23 cellular contexts compared by ENCODE assay signal in genomic region chr3:11653298-11654055, GRCh38. TPM values are rescaled to one million over a fixed set of nuclear protein-coding genes. Genes with fewer than 3 reads are reported as not detected.
DNase-seq lines count a peak whose midpoint lies in the region; ATAC-seq, FAIRE-seq and TF ChIP-seq lines count a peak whose summit lies in the region.
"Had no signal": no experiment of that assay in that cellular context is flagged by ENCODE, and none has a peak within 500 bp of the region (broad histone marks: within the 10 kb centered on the region; RNA-seq: fewer than 3 reads in every experiment).

No MANE protein-coding gene starts in this region.

- FAIRE-seq in bronchial epithelial cell (lab: Jason Lieb, UNC) (peak; percentile 28), HepG2 (lab: Jason Lieb, UNC) (no peak)

- H4K20me1 ChIP-seq in HepG2 (ENCODE audit: insufficient read depth, low read length): no peaks in the 10 kb centered on the region; the same call in 1 of the 2 replicates

- TF ChIP-seq POLR2A in HepG2 (IDR thresholded peaks at IDR 0.05; ENCODE audit: insufficient read depth in 1 of 2, low read depth in 2 of 2, low read length in 2 of 2): no peak

- in situ Hi-C loops in HepG2 (cut with HindIII; ENCODE audit: extremely low pct_ligation_motif_present, low pct_unique_long_range_greater_than_20kb): loop anchor here (5.0 to 10.0 kb wide), 2 partner anchors 271 to 419 kb away; no protein-coding TSS in a partner anchor

- H2AFZ ChIP-seq in HepG2 (ENCODE audit: low read length): no peak overlapping the region
- H2AFZ ChIP-seq: parathyroid adenoma had no signal

- intact Hi-C loops in left ventricle myocardium superior (cut with micrococcal nuclease): loop anchor here (5.0 to 10.0 kb wide), 2 partner anchors 151 to 276 kb away; no protein-coding TSS in a partner anchor
- intact Hi-C loops in cardiac septum (cut with DNase I): loop anchor here (2.0 to 10.0 kb wide), 5 partner anchors 64 to 589 kb away; no protein-coding TSS in a partner anchor
- intact Hi-C loops in HepG2 (cut with micrococcal nuclease; ENCODE audit: unreplicated experiment): loop anchor here (2.0 to 5.0 kb wide), 2 partner anchors 273 to 416 kb away; no protein-coding TSS in a partner anchor

- H3K36me3 Mint-ChIP-seq in activated T-cell treated with anti-CD3 and anti-CD28 coated beads, Interleukin-2, amount 50 U/mL, for 4 hours (ENCODE audit: insufficient read depth): no peaks in the 10 kb centered on the region
- H3K36me3 Mint-ChIP-seq: activated CD8-positive, alpha-beta memory T cell treated with anti-CD3 and anti-CD28 coated beads, Interleukin-2, amount 10 ng/mL, durations not matched to agents 7 days and 5 days had no signal

- H3K27ac ChIP-seq in HepG2 (ENCODE audit: extremely low read length, insufficient read depth, low read length): no peak overlapping the region
- H3K27ac ChIP-seq: gastroesophageal sphincter, parathyroid adenoma, tibial artery had no signal

- H3K4me3 Mint-ChIP-seq in activated T-cell treated with anti-CD3 and anti-CD28 coated beads, Interleukin-2, amount 50 U/mL, for 4 hours: no peak overlapping the region
- H3K4me3 Mint-ChIP-seq: activated CD8-positive, alpha-beta memory T cell treated with anti-CD3 and anti-CD28 coated beads, Interleukin-2, amount 10 ng/mL, durations not matched to agents 7 days and 5 days; effector memory CD8-positive, alpha-beta T cell had no signal

- H3K9ac ChIP-seq in HepG2 (ENCODE audit: insufficient read depth, low read depth, low read length): no peak overlapping the region
- H3K9ac ChIP-seq: parathyroid adenoma had no signal

- no peaks in the 10 kb centered on the region for H3K9me3 ChIP-seq in HepG2 (ENCODE audit: low read length)
- H3K9me3 ChIP-seq: gastroesophageal sphincter, tibial artery had no signal

- H3K27me3 Mint-ChIP-seq in activated T-cell treated with anti-CD3 and anti-CD28 coated beads, Interleukin-2, amount 50 U/mL, for 4 hours (ENCODE audit: low read depth): no peaks in the 10 kb centered on the region
- H3K27me3 Mint-ChIP-seq: activated CD8-positive, alpha-beta memory T cell treated with anti-CD3 and anti-CD28 coated beads, Interleukin-2, amount 10 ng/mL, durations not matched to agents 7 days and 5 days; effector memory CD8-positive, alpha-beta T cell had no signal

- no peak for TF ChIP-seq EP300 in HepG2 (IDR thresholded peaks at IDR 0.05; ENCODE audit: low read depth in 2 of 2, low read length in 2 of 2)
- TF ChIP-seq EP300 in HepG2 (CRISPR knock-in tag; IDR thresholded peaks at IDR 0.05; ENCODE audit: borderline replicate concordance): no peak

- H3K9me3 Mint-ChIP-seq in activated T-cell treated with anti-CD3 and anti-CD28 coated beads, Interleukin-2, amount 50 U/mL, for 4 hours: no peaks in the 10 kb centered on the region
- H3K9me3 Mint-ChIP-seq: effector memory CD8-positive, alpha-beta T cell had no signal

- no peaks in the 10 kb centered on the region for H3K79me2 ChIP-seq in HepG2 (ENCODE audit: insufficient read depth, low read length)

- H3K4me1 ChIP-seq in HepG2 (ENCODE audit: insufficient read depth, low read length): peaks cover 14% of the 10 kb centered on the region
- H3K4me1 ChIP-seq: parathyroid adenoma had no signal

- H3K4me3 ChIP-seq in bronchial epithelial cell (ENCODE audit: low read depth, low read length) (no peak overlapping the region), HepG2 (replicated peaks in 1 of 3; ENCODE audit: insufficient read depth in 1 of 3, low read depth in 2 of 3, low read length in 3 of 3) (no peak overlapping the region)
- H3K4me3 ChIP-seq: gastroesophageal sphincter, smooth muscle cell, tibial artery had no signal

- TF ChIP-seq RAD21 in HepG2 (CRISPR knock-in tag; IDR thresholded peaks at IDR 0.05): no peak

- ATAC-seq in left ventricle myocardium superior: peak; percentile 26
- peak; percentile 79 for ATAC-seq in HepG2
- no peak for ATAC-seq in activated T-cell treated with anti-CD3 and anti-CD28 coated beads, Interleukin-2, amount 50 U/mL, for 4 hours
- ATAC-seq: activated CD4-positive, CD25-positive, alpha-beta regulatory T cell treated with anti-CD3 and anti-CD28 coated beads, Interleukin-2, amount 50 U/mL, for 24 hours; activated CD8-positive, alpha-beta memory T cell treated with anti-CD3 and anti-CD28 coated beads, Interleukin-2, amount 10 ng/mL, durations not matched to agents 7 days and 5 days; effector memory CD8-positive, alpha-beta T cell; gastroesophageal sphincter had no signal

- H3K4me1 Mint-ChIP-seq in activated T-cell treated with anti-CD3 and anti-CD28 coated beads, Interleukin-2, amount 50 U/mL, for 4 hours (ENCODE audit: low read depth): peaks cover 2% of the 10 kb centered on the region

- no peak overlapping the region for H3K4me2 ChIP-seq in HepG2 (ENCODE audit: low read depth, low read length)
- H3K4me2 ChIP-seq: smooth muscle cell had no signal

- CTCF ChIA-PET in HepG2 (lab: Yijun Ruan, JAX; ENCODE audit: low intra/inter-chr PET ratio, low total read pairs): interaction anchor here (2.1 kb wide), 1 partner anchor 148 kb away, joined by 6 read pairs; no protein-coding TSS in a partner anchor

- DNase-seq in left ventricle myocardium superior: no peak
- no peak for DNase-seq in cardiac septum (ENCODE audit: low spot score)
- peak; percentile 53 for DNase-seq in bronchial epithelial cell (ENCODE audit: low read depth)
- peak; percentile 57 for DNase-seq in HepG2 (ENCODE audit: low spot score)
- DNase-seq in NCI-H2107 treated with DMSO at 0.1 percent for 48 hours (lab: John Stamatoyannopoulos, UW; ENCODE audit: unreplicated experiment): no peak
- no peak for DNase-seq in NCI-H1417 (lab: John Stamatoyannopoulos, UW)
- no peak for DNase-seq in activated CD4-positive, CD25-positive, alpha-beta regulatory T cell treated with anti-CD3 and anti-CD28 coated beads, Interleukin-2, amount 50 U/mL, for 72 hours
- no peak for DNase-seq in activated T-cell treated with anti-CD3 and anti-CD28 coated beads, Interleukin-2, amount 50 U/mL, for 4 hours
- DNase-seq: 8988T; activated CD8-positive, alpha-beta memory T cell treated with anti-CD3 and anti-CD28 coated beads, Interleukin-2, amount 10 ng/mL, durations not matched to agents 7 days and 5 days; activated effector memory CD4-positive, alpha-beta T cell treated with Interleukin-2 at 50 U/mL for 16 hours; amygdala; C1 segment of cervical spinal cord; cerebellar nuclear complex; effector memory CD8-positive, alpha-beta T cell; NCI-H2029 treated with DMSO at 0.1 percent for 48 hours; NCI-H526; OCI-M1; tibial artery had no signal

- POLR2A ChIA-PET in HepG2 (lab: Yijun Ruan, JAX): no interaction called here

- no peaks in the 10 kb centered on the region for H3K36me3 ChIP-seq in bronchial epithelial cell (ENCODE audit: control insufficient read depth, insufficient read depth, low read length)
- H3K36me3 ChIP-seq in HepG2 (replicated peaks in 1 of 2; ENCODE audit: control insufficient read depth in 1 of 2, insufficient read depth in 2 of 2, low read length in 2 of 2): no peaks in the 10 kb centered on the region
- H3K36me3 ChIP-seq: gastroesophageal sphincter, tibial artery had no signal

- H3K27me3 ChIP-seq in bronchial epithelial cell (ENCODE audit: control insufficient read depth, insufficient read depth, low read length): no peaks in the 10 kb centered on the region
- no peaks in the 10 kb centered on the region for H3K27me3 ChIP-seq in HepG2 (ENCODE audit: control insufficient read depth in 1 of 2, insufficient read depth in 2 of 2, low read length in 2 of 2)
- H3K27me3 ChIP-seq: gastroesophageal sphincter, tibial artery had no signal

- no TSS peak for BruUV-seq in HepG2 (replicated peaks; lab: Mats Ljungman, UMichigan)

- TF ChIP-seq CTCF in bronchial epithelial cell (IDR thresholded peaks at IDR 0.05; ENCODE audit: insufficient read depth, low read length, severe bottlenecking): peak; percentile 28
- no peak for TF ChIP-seq CTCF in HepG2 (CRISPR knock-in tag; IDR thresholded peaks at IDR 0.05)

- WGBS in HepG2 (ENCODE audit: low lambda C conversion rate): 35% methylated on average over 11 of the region's 11 CpGs

TF ChIP-seq in HepG2, 621 proteins besides CTCF, POLR2A, EP300 and RAD21 (continues in another document):
- TF ChIP-seq ATF1 (CRISPR knock-in tag; IDR thresholded peaks at IDR 0.05) (no peak), GATAD2A (CRISPR knock-in tag; IDR thresholded peaks at IDR 0.05) (peak; percentile 45; the same call in 1 of the 2 replicates), ZNF567 (CRISPR knock-in tag; IDR thresholded peaks at IDR 0.05; ENCODE audit: borderline replicate concordance) (0 out of 2 replicates have a peak, but pooled peaks have one; percentile 35), SAP130 (CRISPR knock-in tag; IDR thresholded peaks at IDR 0.05; ENCODE audit: low read depth) (peak; percentile 34; the same call in 1 of the 2 replicates), ZNF747 (CRISPR knock-in tag; IDR thresholded peaks at IDR 0.05; ENCODE audit: borderline replicate concordance) (no peak), ZNF3 (CRISPR knock-in tag; IDR thresholded peaks at IDR 0.05) (peak; percentile 72)

RNA-seq across cellular contexts. Expression of gene VGLL4, which starts 9.8 kb away (rescaled TPM):
- total RNA-seq in left ventricle myocardium superior (26.2 TPM), cardiac septum (40.7 TPM), bronchial epithelial cell (32.6 and 36.6 TPM in 2 replicates), HepG2 (2016; rRNA removed; fragmentation: Illumina TruSeq; extraction: Trizol) (19.8 and 23.2 TPM in 2 replicates)
- total RNA-seq in HepG2 (2016; cell fraction: cytosol; rRNA removed; fragmentation: Illumina TruSeq; extraction: Trizol; ENCODE audit: low read depth): 5.7 and 6.9 TPM in 2 replicates
- total RNA-seq in HepG2 (2016; cell fraction: insoluble cytoplasmic fraction; rRNA removed; fragmentation: Illumina TruSeq; extraction: Trizol): 17.4 and 24.9 TPM in 2 replicates
- total RNA-seq in HepG2 (2016; cell fraction: membrane; rRNA removed; fragmentation: Illumina TruSeq; extraction: Trizol): 14.9 and 15.9 TPM in 2 replicates
- total RNA-seq in HepG2 (2016; cell fraction: nucleus; rRNA removed; fragmentation: Illumina TruSeq; extraction: Trizol): 19.1 and 24.5 TPM in 2 replicates
- 37.9 and 39.0 TPM in 2 replicates for polyA plus RNA-seq in HepG2 (2011; rRNA removed)
- polyA plus RNA-seq in HepG2 (2011; cell fraction: cytosol; rRNA removed): 24.5 and 31.8 TPM in 2 replicates
- 60.5 and 94.9 TPM in 2 replicates for polyA plus RNA-seq in HepG2 (2011; cell fraction: nucleus; rRNA removed)
- polyA plus RNA-seq in HepG2 (2012): 19.7 and 20.7 TPM in 2 replicates
- polyA plus RNA-seq in HepG2 (2016; cell fraction: cytosol; fragmentation: Illumina TruSeq; extraction: Trizol; ENCODE audit: low read depth): 11.7 and 14.1 TPM in 2 replicates
- polyA plus RNA-seq in HepG2 (2016; cell fraction: insoluble cytoplasmic fraction; fragmentation: Illumina TruSeq; extraction: Trizol; ENCODE audit: low read depth): 18.4 and 22.3 TPM in 2 replicates
- polyA plus RNA-seq in HepG2 (2016; cell fraction: membrane; fragmentation: Illumina TruSeq; extraction: Trizol; ENCODE audit: low read depth): 14.3 and 15.7 TPM in 2 replicates
- 25.1 and 27.2 TPM in 2 replicates for polyA plus RNA-seq in HepG2 (2016; cell fraction: nucleus; fragmentation: Illumina TruSeq; extraction: Trizol; ENCODE audit: insufficient read depth, low read depth)
- 34.5 and 40.7 TPM in 2 replicates for polyA minus RNA-seq in HepG2 (2011; rRNA and poly(A)+ RNA removed; ENCODE audit: low replicate concordance)
- 14.9 and 16.5 TPM in 2 replicates for polyA minus RNA-seq in HepG2 (2011; cell fraction: cytosol; rRNA and poly(A)+ RNA removed)
- 53.2 and 54.6 TPM in 2 replicates for polyA minus RNA-seq in HepG2 (2011; cell fraction: nucleus; rRNA and poly(A)+ RNA removed)
- total RNA-seq in activated T-cell treated with anti-CD3 and anti-CD28 coated beads, Interleukin-2, amount 50 U/mL, for 4 hours: 10 to 100 TPM; 26.0 to 30.0 (median 28.5) TPM

Comparison
In these comparisons a context has a peak if more than half of its experiments do, and no peak if none do; other contexts are left out.
1. ATAC-seq: peak in left ventricle myocardium superior (single experiment) and HepG2 (single experiment); none in activated T-cell treated with anti-CD3 and anti-CD28 coated beads, Interleukin-2, amount 50 U/mL, for 4 hours (0 of 2).
2. DNase-seq: peak in bronchial epithelial cell (single experiment) and HepG2 (single experiment); none in left ventricle myocardium superior (single experiment), cardiac septum (single experiment), NCI-H2107 treated with DMSO at 0.1 percent for 48 hours (single experiment), NCI-H1417 (0 of 3), activated CD4-positive, CD25-positive, alpha-beta regulatory T cell treated with anti-CD3 and anti-CD28 coated beads, Interleukin-2, amount 50 U/mL, for 72 hours (single experiment) and activated T-cell treated with anti-CD3 and anti-CD28 coated beads, Interleukin-2, amount 50 U/mL, for 4 hours (single experiment).